In the genomic region with DNA sequence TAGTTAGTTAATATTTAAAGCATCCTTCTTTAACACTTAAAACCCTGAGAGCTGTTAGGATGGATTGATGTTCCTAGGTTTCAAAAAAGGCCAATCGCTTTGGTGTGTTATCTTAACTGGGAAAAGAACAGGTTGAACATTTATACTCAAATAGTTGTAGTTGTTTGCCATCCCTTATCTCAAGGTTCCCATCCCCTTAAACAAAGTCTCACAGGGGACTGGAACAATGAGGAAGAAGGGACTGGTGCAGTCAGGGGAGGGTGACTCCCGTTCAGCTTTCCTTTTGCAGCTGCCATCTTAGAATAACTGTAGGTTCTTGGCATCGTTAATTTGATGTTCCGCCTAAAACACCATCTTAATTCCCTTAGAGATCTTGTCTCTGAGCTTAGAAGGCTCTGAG, we compare ENCODE assay signal across 1 cellular context.
TF ChIP-seq lines count a peak whose summit lies in the region.

No MANE protein-coding gene starts in this region.

TF ChIP-seq in GM23338, 12 proteins besides CTCF, POLR2A, EP300 and RAD21 (continued from another document):
- no peak for TF ChIP-seq ZNF462 (CRISPR knock-in tag; IDR thresholded peaks at IDR 0.05)
- TF ChIP-seq EZH2phosphoT487 (IDR thresholded peaks at IDR 0.05; ENCODE audit: unreplicated experiment), result no peak
- TF ChIP-seq ZNF114 (CRISPR knock-in tag; IDR thresholded peaks at IDR 0.05), result no peak
- TF ChIP-seq ZNF331 (CRISPR knock-in tag; IDR thresholded peaks at IDR 0.05; ENCODE audit: low read depth), result no peak
- TF ChIP-seq POLR2AphosphoS5 (IDR thresholded peaks at IDR 0.05; ENCODE audit: low read depth), result no peak
- no peak for TF ChIP-seq STAT1 (IDR thresholded peaks at IDR 0.05; ENCODE audit: unreplicated experiment)
- TF ChIP-seq CREB1 (CRISPR knock-in tag; IDR thresholded peaks at IDR 0.05; ENCODE audit: low read depth), result no peak
